Comparison of ENCODE assay signal across 8 cellular contexts in genomic region chr20:23799216-23799847, GRCh38.
DNase-seq lines count a peak whose midpoint lies in the region; ATAC-seq and TF ChIP-seq lines count a peak whose summit lies in the region.
"Not testable (repeated sequence)": the region's sequence is repeated elsewhere in the genome, so short reads cannot be mapped to it uniquely, and the experiment has no call there.

No MANE protein-coding gene starts in this region.

- ATAC-seq in GM18861 (IDR thresholded peaks at IDR 0.05; ENCODE audit: unreplicated experiment): peak; percentile 63
- ATAC-seq in HG02938 (IDR thresholded peaks at IDR 0.05; ENCODE audit: unreplicated experiment): peak; percentile 85

- DNase-seq in AML-193 (lab: John Stamatoyannopoulos, UW) (peak; percentile 6 to 19), NCI-H2029 (lab: John Stamatoyannopoulos, UW) (peak; percentile 17), cardiac fibroblast (ENCODE audit: low read depth in 2 of 2) (peak; percentile 16 to 55), islet precursor cell (peak; percentile 64)
- peak; percentile 3 for DNase-seq in stimulated activated CD4-positive, alpha-beta T cell treated with anti-CD3 and anti-CD28 coated beads, Interleukin-12 subunit alpha, Interleukin-12 subunit beta, amount 100 ng/mL, for 4 hours

- TF ChIP-seq CTCF in VCaP (conservative IDR thresholded peaks at IDR 0.05) (peak; percentile 83), cardiac fibroblast (IDR thresholded peaks at IDR 0.05; ENCODE audit: low read depth, low read length) (peak; percentile 66)

- H3K4me3 ChIP-seq in cardiac fibroblast (replicated peaks in 1 of 2; ENCODE audit: low read depth in 2 of 2, low read length in 2 of 2): not testable (repeated sequence)

- H3K27ac ChIP-seq in VCaP: not testable (repeated sequence)

Comparison
In these comparisons a context has a peak if more than half of its experiments do, and no peak if none do; other contexts are left out.
1. DNase-seq: peak in every context shown above with its lines; median percentile 64 in islet precursor cell; 36 in cardiac fibroblast; 17 in NCI-H2029; 12 in AML-193; 3 in stimulated activated CD4-positive, alpha-beta T cell treated with anti-CD3 and anti-CD28 coated beads, Interleukin-12 subunit alpha, Interleukin-12 subunit beta, amount 100 ng/mL, for 4 hours.